In the genomic region with DNA sequence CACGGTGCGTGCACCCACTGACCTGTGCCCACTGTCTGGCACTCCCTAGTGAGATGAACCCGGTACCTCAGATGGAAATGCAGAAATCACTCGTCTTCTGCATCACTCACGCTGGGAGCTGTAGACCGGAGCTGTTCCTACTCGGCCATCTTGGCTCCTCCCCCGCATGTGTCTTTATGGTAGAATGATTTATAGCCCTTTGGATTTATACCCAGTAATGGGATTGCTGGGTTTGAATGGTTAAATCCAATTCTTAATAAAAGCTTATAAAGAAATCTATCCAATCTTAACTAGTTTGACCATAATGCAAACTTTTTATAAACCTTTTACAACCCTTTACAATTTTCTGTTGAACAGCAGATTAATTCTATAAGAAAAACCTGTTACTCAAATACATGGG, we compare ENCODE assay signal across 2 cellular contexts. TPM values are rescaled to one million over a fixed set of nuclear protein-coding genes. Genes with fewer than 3 reads are reported as not detected.
"Had no signal": no experiment of that assay in that cellular context is flagged by ENCODE, and none has a peak within 500 bp of the region (broad histone marks: within the 10 kb centered on the region; RNA-seq: fewer than 3 reads in every experiment).

No MANE protein-coding gene starts in this region.

RNA-seq across cellular contexts. Expression of a gene that starts 59.0 kb away (rescaled TPM):
- total RNA-seq: left ventricle myocardium inferior, lung microvascular endothelial cell had no signal
